In the genomic region with DNA sequence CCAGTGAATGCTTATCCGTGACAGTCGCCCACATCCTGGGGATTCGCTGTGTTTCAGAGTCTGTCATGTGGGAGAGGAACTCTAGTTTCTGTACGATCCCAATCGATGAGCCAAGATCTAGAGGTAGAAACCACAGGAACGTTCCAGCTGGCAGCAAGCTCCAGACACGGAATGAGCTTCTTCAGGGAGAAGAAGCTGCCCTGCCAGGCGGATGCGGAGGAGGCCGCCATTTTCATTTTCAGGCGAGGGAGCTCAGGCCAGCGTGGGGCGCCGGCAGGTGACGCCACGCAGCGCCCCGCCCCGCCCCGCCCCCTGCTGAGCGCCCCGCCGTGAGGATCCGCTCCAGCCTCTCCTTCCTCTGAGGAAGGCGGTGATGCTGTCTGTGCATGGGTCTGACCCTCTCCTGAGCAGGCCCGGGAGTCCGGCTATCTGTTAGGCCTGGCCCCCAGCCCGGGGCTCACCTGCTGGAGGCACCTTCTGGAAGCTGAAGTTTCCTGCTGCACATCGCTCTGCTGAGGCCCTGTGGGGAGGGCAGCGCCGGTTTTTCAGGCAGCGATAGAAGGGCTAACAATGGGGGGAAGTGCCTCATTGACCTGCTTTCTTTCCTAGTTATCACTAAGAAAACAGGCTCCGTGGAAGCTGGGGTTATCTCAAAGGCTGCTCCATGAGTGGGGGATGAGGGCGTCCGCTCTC, we compare ENCODE assay signal across 24 cellular contexts.
A peak's percentile ranks its signal among the peaks of the same experiment; 100 is the strongest.
DNase-seq lines count a peak whose midpoint lies in the region; ATAC-seq and TF ChIP-seq lines count a peak whose summit lies in the region.
"Had no signal": no experiment of that assay in that cellular context is flagged by ENCODE, and none has a peak within 500 bp of the region (broad histone marks: within the 10 kb centered on the region; RNA-seq: fewer than 3 reads in every experiment).

No MANE protein-coding gene starts in this region.

- H3K4me1 ChIP-seq in MM.1S (ENCODE audit: low read length): no peaks in the 10 kb centered on the region
- peaks cover 0 to 4% (median 2%) of the 10 kb centered on the region in 4 donors for H3K4me1 ChIP-seq in right lobe of liver
- no peaks in the 10 kb centered on the region for H3K4me1 ChIP-seq in sigmoid colon
- H3K4me1 ChIP-seq: colonic mucosa had no signal

- TF ChIP-seq CTCF in MM.1S (IDR thresholded peaks at IDR 0.05; ENCODE audit: low read length) (no peak), endothelial cell (IDR thresholded peaks at IDR 0.05; ENCODE audit: unreplicated experiment) (no peak), right lobe of liver (IDR thresholded peaks at IDR 0.05) (no peak), sigmoid colon (IDR thresholded peaks at IDR 0.05) (no peak)

- no peak overlapping the region for H3K9ac ChIP-seq in MM.1S (ENCODE audit: low read length)

- peak; percentile 48 to 74 (median 66) for ATAC-seq in right lobe of liver
- no peak for ATAC-seq in HG02973 (IDR thresholded peaks at IDR 0.05; ENCODE audit: unreplicated experiment)
- ATAC-seq in GM19455 (IDR thresholded peaks at IDR 0.05; ENCODE audit: unreplicated experiment): no peak
- no peak for ATAC-seq in GM18907 (IDR thresholded peaks at IDR 0.05; ENCODE audit: unreplicated experiment)
- ATAC-seq: CD8-positive, alpha-beta T cell; sciatic nerve had no signal

- no peak for TF ChIP-seq EP300 in sigmoid colon (IDR thresholded peaks at IDR 0.05)

- H4K20me1 ChIP-seq in MM.1S (ENCODE audit: insufficient read depth, low read length): no peaks in the 10 kb centered on the region

- peak overlapping the region; percentile 77 for H3K27ac Mint-ChIP-seq in endothelial cell (ENCODE audit: unreplicated experiment)
- H3K27ac Mint-ChIP-seq: activated CD4-positive, alpha-beta T cell treated with anti-CD3 and anti-CD28 coated beads, Interleukin-2, amount 10 ng/mL, durations not matched to agents 7 days and 5 days; activated naive CD4-positive, alpha-beta T cell treated with anti-CD3 and anti-CD28 coated beads, Interleukin-2, amount 10 ng/mL, durations not matched to agents 7 days and 5 days; CD8-positive, alpha-beta T cell; IgD-negative memory B cell; natural killer cell treated with Interleukin-12 subunit alpha and Interleukin-12 subunit beta and Interleukin-15 and Interleukin-18, amount 100 ng/mL, for 72 hours had no signal

- WGBS in right lobe of liver (ENCODE audit: insufficient coverage, low coverage, low lambda C conversion rate, missing lambda C conversion rate): 59% methylated on average over 11 of the region's 35 CpGs
- 77 to 85% methylated on average over 35 of the region's 35 CpGs for WGBS in sigmoid colon, 2 donors

- H3K9me3 ChIP-seq in MM.1S (replicated peaks; ENCODE audit: insufficient read depth, low read length) (no peaks in the 10 kb centered on the region), right lobe of liver (no peaks in the 10 kb centered on the region), sigmoid colon (no peaks in the 10 kb centered on the region)
- H3K9me3 ChIP-seq: colonic mucosa, ovary, stomach, upper lobe of left lung had no signal

- H3K4me3 ChIP-seq in MM.1S (ENCODE audit: low read length) (no peak overlapping the region), right lobe of liver (no peak overlapping the region), sigmoid colon (no peak overlapping the region)
- H3K4me3 ChIP-seq: colonic mucosa, ovary, stomach, upper lobe of left lung had no signal

- peaks cover 18% of the 10 kb centered on the region for H3K36me3 Mint-ChIP-seq in endothelial cell (ENCODE audit: low read depth, unreplicated experiment)
- H3K36me3 Mint-ChIP-seq: activated naive CD4-positive, alpha-beta T cell treated with anti-CD3 and anti-CD28 coated beads, Interleukin-2, amount 10 ng/mL, durations not matched to agents 7 days and 5 days; CD8-positive, alpha-beta T cell; natural killer cell treated with Interleukin-12 subunit alpha and Interleukin-12 subunit beta and Interleukin-15 and Interleukin-18, amount 100 ng/mL, for 72 hours had no signal

- H3K36me3 ChIP-seq in MM.1S (replicated peaks; ENCODE audit: insufficient read depth, low read length) (no peaks in the 10 kb centered on the region), right lobe of liver (no peaks in the 10 kb centered on the region), sigmoid colon (no peaks in the 10 kb centered on the region)
- H3K36me3 ChIP-seq: colonic mucosa, ovary, stomach, upper lobe of left lung, WERI-Rb-1 had no signal

- intact Hi-C loops in right lobe of liver (cut with DNase I): no loop called here
- intact Hi-C loops in sigmoid colon (cut with DNase I): no loop called here

- no peak for TF ChIP-seq POLR2A in right lobe of liver (IDR thresholded peaks at IDR 0.05)
- no peak for TF ChIP-seq POLR2A in sigmoid colon (IDR thresholded peaks at IDR 0.05)

- H3K79me2 ChIP-seq in MM.1S (ENCODE audit: low read length): no peaks in the 10 kb centered on the region

- no peaks in the 10 kb centered on the region for H3K9me2 ChIP-seq in MM.1S (replicated peaks; ENCODE audit: insufficient read depth, low read length)

- DNase-seq in MM.1S (no peak), endothelial cell (ENCODE audit: low spot score) (peak; percentile 60), right lobe of liver (peak; percentile 50 to 62 (median 60)), sigmoid colon (peak; percentile 61), NOMO-1 treated with DMSO at 0.1 percent for 48 hours (lab: John Stamatoyannopoulos, UW; ENCODE audit: unreplicated experiment) (no peak)
- DNase-seq: activated CD4-positive, alpha-beta T cell treated with anti-CD3 and anti-CD28 coated beads, Interleukin-2, amount 10 ng/mL, durations not matched to agents 7 days and 5 days; activated naive CD4-positive, alpha-beta T cell treated with anti-CD3 and anti-CD28 coated beads, Interleukin-2, amount 10 ng/mL, durations not matched to agents 7 days and 5 days; CD8-positive, alpha-beta T cell; colonic mucosa; DMS 273 treated with DMSO at 0.1 percent for 48 hours; glutamatergic neuron; NCI-H1436 treated with DMSO at 0.1 percent for 48 hours; NCI-H526; RPMI8226; stomach; WERI-Rb-1 had no signal

- no peak overlapping the region for H3K27ac ChIP-seq in MM.1S (ENCODE audit: low read length)
- no peak overlapping the region for H3K27ac ChIP-seq in right lobe of liver
- no peak overlapping the region for H3K27ac ChIP-seq in sigmoid colon
- H3K27ac ChIP-seq: colonic mucosa, ovary, stomach, upper lobe of left lung, WERI-Rb-1 had no signal

- no peak overlapping the region for H3K4me2 ChIP-seq in MM.1S (ENCODE audit: low read depth, low read length)

- peaks cover 26% of the 10 kb centered on the region for H3K4me1 Mint-ChIP-seq in endothelial cell (ENCODE audit: unreplicated experiment)
- H3K4me1 Mint-ChIP-seq: activated CD4-positive, alpha-beta T cell treated with anti-CD3 and anti-CD28 coated beads, Interleukin-2, amount 10 ng/mL, durations not matched to agents 7 days and 5 days; activated naive CD4-positive, alpha-beta T cell treated with anti-CD3 and anti-CD28 coated beads, Interleukin-2, amount 10 ng/mL, durations not matched to agents 7 days and 5 days had no signal

- no peaks in the 10 kb centered on the region for H3F3A ChIP-seq in MM.1S (ENCODE audit: insufficient read depth, low read length)

- H3K27me3 Mint-ChIP-seq in endothelial cell (ENCODE audit: unreplicated experiment): peaks cover 25% of the 10 kb centered on the region
- H3K27me3 Mint-ChIP-seq: activated CD4-positive, alpha-beta T cell treated with anti-CD3 and anti-CD28 coated beads, Interleukin-2, amount 10 ng/mL, durations not matched to agents 7 days and 5 days; activated naive CD4-positive, alpha-beta T cell treated with anti-CD3 and anti-CD28 coated beads, Interleukin-2, amount 10 ng/mL, durations not matched to agents 7 days and 5 days had no signal

- H3K9me3 Mint-ChIP-seq in endothelial cell (ENCODE audit: unreplicated experiment): no peaks in the 10 kb centered on the region
- H3K9me3 Mint-ChIP-seq: CD8-positive, alpha-beta T cell had no signal

- H3K4me3 Mint-ChIP-seq in endothelial cell (ENCODE audit: unreplicated experiment): peak overlapping the region; percentile 8
- H3K4me3 Mint-ChIP-seq: activated CD4-positive, alpha-beta T cell treated with anti-CD3 and anti-CD28 coated beads, Interleukin-2, amount 10 ng/mL, durations not matched to agents 7 days and 5 days; activated naive CD4-positive, alpha-beta T cell treated with anti-CD3 and anti-CD28 coated beads, Interleukin-2, amount 10 ng/mL, durations not matched to agents 7 days and 5 days; CD8-positive, alpha-beta T cell; IgD-negative memory B cell; natural killer cell treated with Interleukin-12 subunit alpha and Interleukin-12 subunit beta and Interleukin-15 and Interleukin-18, amount 100 ng/mL, for 72 hours had no signal

- H3K27me3 ChIP-seq in MM.1S (replicated peaks; ENCODE audit: insufficient read depth, low read length) (no peaks in the 10 kb centered on the region), right lobe of liver (no peaks in the 10 kb centered on the region), sigmoid colon (no peaks in the 10 kb centered on the region)
- H3K27me3 ChIP-seq: colonic mucosa, ovary, stomach, upper lobe of left lung had no signal

- H2AFZ ChIP-seq in MM.1S (ENCODE audit: low read length): 0 out of 2 replicates have a peak overlapping the region, but pooled peaks have one; percentile 19

Comparison
In these comparisons a context has a peak if more than half of its experiments do, and no peak if none do; other contexts are left out.
1. DNase-seq: peak in endothelial cell (single experiment), right lobe of liver (3 of 3) and sigmoid colon (single experiment); none in MM.1S (single experiment) and NOMO-1 treated with DMSO at 0.1 percent for 48 hours (single experiment).
2. ATAC-seq: peak in right lobe of liver (4 of 4); none in HG02973 (single experiment), GM19455 (single experiment) and GM18907 (single experiment).